9 cellular contexts compared by ENCODE assay signal in the genomic region with DNA sequence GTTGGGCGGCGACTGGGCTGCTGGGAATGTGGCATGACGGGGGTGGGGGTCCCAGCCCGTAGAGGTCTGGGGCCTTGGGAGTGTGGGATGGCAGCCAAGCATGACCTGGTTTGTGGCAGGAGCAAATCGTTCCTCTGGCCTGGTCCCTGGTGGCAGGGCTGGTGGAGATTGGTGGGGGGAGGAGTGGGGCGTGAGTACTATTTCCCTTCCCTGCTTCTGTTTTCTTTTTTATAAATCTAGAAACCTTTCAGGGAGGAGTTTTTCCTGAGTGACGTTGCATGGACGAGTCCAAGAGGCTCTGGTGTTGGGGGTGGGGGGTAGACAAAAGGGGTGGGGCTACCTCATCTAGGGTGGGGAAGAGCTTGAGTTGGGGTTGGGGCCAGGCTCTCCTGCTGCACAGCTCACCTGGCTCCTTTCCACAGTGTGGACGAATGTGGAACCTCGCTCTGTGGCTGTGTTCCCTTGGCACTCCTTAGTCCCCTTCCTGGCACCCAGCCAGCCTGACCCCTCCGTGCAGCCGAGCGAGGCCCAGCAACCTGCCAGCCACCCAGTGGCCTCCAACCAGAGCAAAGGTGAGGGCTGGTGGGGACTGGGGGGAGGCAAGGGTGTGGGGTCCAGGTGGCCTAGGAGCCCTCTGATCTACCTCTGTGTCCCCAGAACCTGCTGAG. TPM values are rescaled to one million over a fixed set of nuclear protein-coding genes. Genes with fewer than 3 reads are reported as not detected.
DNase-seq lines count a peak whose midpoint lies in the region; ATAC-seq and TF ChIP-seq lines count a peak whose summit lies in the region.
"Had no signal": no experiment of that assay in that cellular context is flagged by ENCODE, and none has a peak within 500 bp of the region (broad histone marks: within the 10 kb centered on the region; RNA-seq: fewer than 3 reads in every experiment).

No MANE protein-coding gene starts in this region.

- H3K27me3 Mint-ChIP-seq in T-helper 17 cell = no peaks in the 10 kb centered on the region
- H3K27me3 Mint-ChIP-seq in glutamatergic neuron (ENCODE audit: unreplicated experiment) = peaks cover 14% of the 10 kb centered on the region
- no peaks in the 10 kb centered on the region for H3K27me3 Mint-ChIP-seq in activated naive CD4-positive, alpha-beta T cell treated with anti-CD3 and anti-CD28 coated beads for 36 hours (ENCODE audit: low read depth)

- H3K27ac Mint-ChIP-seq in T-helper 17 cell = peak overlapping the region; percentile 97
- peak overlapping the region; percentile 86 for H3K27ac Mint-ChIP-seq in glutamatergic neuron (ENCODE audit: unreplicated experiment)
- no peak overlapping the region for H3K27ac Mint-ChIP-seq in activated naive CD4-positive, alpha-beta T cell treated with anti-CD3 and anti-CD28 coated beads for 36 hours

- TF ChIP-seq CTCF in GM12865 (IDR thresholded peaks at IDR 0.05; ENCODE audit: insufficient read depth, low read depth, low read length, missing control alignments) (no peak), glutamatergic neuron (IDR thresholded peaks at IDR 0.05; ENCODE audit: partially characterized antibody, unreplicated experiment) (no peak)

- H3K36me3 Mint-ChIP-seq in T-helper 17 cell (ENCODE audit: low read depth) (peaks cover 3% of the 10 kb centered on the region), glutamatergic neuron (ENCODE audit: unreplicated experiment) (peaks cover under 1% of the 10 kb centered on the region)
- peaks cover 4% of the 10 kb centered on the region for H3K36me3 Mint-ChIP-seq in activated naive CD4-positive, alpha-beta T cell treated with anti-CD3 and anti-CD28 coated beads for 36 hours (ENCODE audit: low read depth)

- no peaks in the 10 kb centered on the region for H3K9me3 ChIP-seq in T-helper 17 cell (ENCODE audit: control insufficient read depth, low read length, poor library complexity, severe bottlenecking)

- CTCF ChIA-PET in activated naive CD4-positive, alpha-beta T cell treated with anti-CD3 and anti-CD28 coated beads for 36 hours (lab: Charles Lee) = interaction anchor here (1.7 kb wide), 1 partner anchor 10 kb away, joined by 6 read pairs; no protein-coding TSS in a partner anchor

- peak overlapping the region; percentile 57 for H3K4me3 Mint-ChIP-seq in T-helper 17 cell
- peak overlapping the region; percentile 97 for H3K4me3 Mint-ChIP-seq in glutamatergic neuron (ENCODE audit: unreplicated experiment)
- H3K4me3 Mint-ChIP-seq in activated naive CD4-positive, alpha-beta T cell treated with anti-CD3 and anti-CD28 coated beads for 36 hours = no peak overlapping the region

- no peak for DNase-seq in GM12865 (ENCODE audit: low read depth)
- DNase-seq in T-helper 17 cell = no peak
- no peak for DNase-seq in glutamatergic neuron
- DNase-seq in skeletal muscle cell (ENCODE audit: low read depth) = no peak
- DNase-seq in NCI-H510A treated with DMSO at 0.1 percent for 48 hours (lab: John Stamatoyannopoulos, UW) = no peak
- DNase-seq in HUDEP-2 (lab: John Stamatoyannopoulos, UW; ENCODE audit: unreplicated experiment in 76 of 76) = no peak
- DNase-seq in activated naive CD4-positive, alpha-beta T cell treated with anti-CD3 and anti-CD28 coated beads for 36 hours = no peak
- DNase-seq: effector CD8-positive, alpha-beta T cell had no signal

- H3K4me1 Mint-ChIP-seq in T-helper 17 cell (peaks cover 28% of the 10 kb centered on the region), glutamatergic neuron (ENCODE audit: low read depth, unreplicated experiment) (peaks cover 12% of the 10 kb centered on the region)
- H3K4me1 Mint-ChIP-seq in activated naive CD4-positive, alpha-beta T cell treated with anti-CD3 and anti-CD28 coated beads for 36 hours (ENCODE audit: low read depth) = peaks cover 29% of the 10 kb centered on the region

- no peak for ATAC-seq in T-helper 17 cell
- ATAC-seq in HG03378 (IDR thresholded peaks at IDR 0.05; ENCODE audit: unreplicated experiment) = no peak

- peaks cover 13% of the 10 kb centered on the region for H3K9me3 Mint-ChIP-seq in glutamatergic neuron (ENCODE audit: unreplicated experiment)
- H3K9me3 Mint-ChIP-seq in activated naive CD4-positive, alpha-beta T cell treated with anti-CD3 and anti-CD28 coated beads for 36 hours = no peaks in the 10 kb centered on the region

- intact Hi-C loops in activated naive CD4-positive, alpha-beta T cell treated with anti-CD3 and anti-CD28 coated beads for 36 hours (cut with micrococcal nuclease) = no loop called here

- peak overlapping the region; percentile 91; the same call in 1 of the 2 replicates for H3K4me3 ChIP-seq in GM12865 (ENCODE audit: low read depth, low read length)
- H3K4me3 ChIP-seq in skeletal muscle cell (ENCODE audit: low read depth, low read length) = peak overlapping the region; percentile 81

RNA-seq across cellular contexts. Expression of a gene that starts 15.4 kb away (rescaled TPM):
- total RNA-seq in T-helper 17 cell = under 1 TPM in 1 of 2 donors, not detected in 1; 0.50 TPM
- total RNA-seq in glutamatergic neuron (ENCODE audit: unreplicated experiment) = 1.6 TPM
- under 1 TPM; 0.27 to 0.43 TPM for total RNA-seq in activated naive CD4-positive, alpha-beta T cell treated with anti-CD3 and anti-CD28 coated beads for 36 hours

RNA-seq across cellular contexts. Expression of a gene that starts 15.9 kb away (rescaled TPM):
- 10 to 100 TPM; 16.0 to 17.7 TPM for total RNA-seq in T-helper 17 cell
- total RNA-seq in glutamatergic neuron (ENCODE audit: unreplicated experiment) = 199 TPM
- total RNA-seq in activated naive CD4-positive, alpha-beta T cell treated with anti-CD3 and anti-CD28 coated beads for 36 hours = 10 to 100 TPM; 36.6 TPM

RNA-seq across cellular contexts. Expression of a gene that starts 17.4 kb away (rescaled TPM):
- total RNA-seq in T-helper 17 cell = 100 to 1,000 TPM; 112 to 125 TPM
- total RNA-seq in glutamatergic neuron (ENCODE audit: unreplicated experiment) = 150 TPM
- total RNA-seq in activated naive CD4-positive, alpha-beta T cell treated with anti-CD3 and anti-CD28 coated beads for 36 hours = 10 to 100 TPM; 60.2 to 61.5 TPM

RNA-seq across cellular contexts. Expression of a gene that starts 26.6 kb away (rescaled TPM):
- not detected for total RNA-seq in T-helper 17 cell
- 24.7 TPM for total RNA-seq in glutamatergic neuron (ENCODE audit: unreplicated experiment)
- not detected for total RNA-seq in activated naive CD4-positive, alpha-beta T cell treated with anti-CD3 and anti-CD28 coated beads for 36 hours

RNA-seq across cellular contexts. Expression of a gene that starts 31.6 kb away (rescaled TPM):
- total RNA-seq in T-helper 17 cell (10 to 100 TPM; 75.8 to 82.1 TPM), glutamatergic neuron (ENCODE audit: unreplicated experiment) (28.0 TPM)
- total RNA-seq in activated naive CD4-positive, alpha-beta T cell treated with anti-CD3 and anti-CD28 coated beads for 36 hours = 10 to 100 TPM; 52.4 to 55.6 TPM
